ENCODE assay signal across 8 cellular contexts in genomic region chr1:200738733-200739498, GRCh38. TPM values are rescaled to one million over a fixed set of nuclear protein-coding genes. Genes with fewer than 3 reads are reported as not detected.
DNase-seq lines count a peak whose midpoint lies in the region; ATAC-seq and TF ChIP-seq lines count a peak whose summit lies in the region.

CAMSAP2 (plus strand) TSS chr1:200738893; CDS start chr1:200739828, 935 bp downstream.

- intact Hi-C loops in lower lobe of right lung (cut with DNase I) = no loop called here

- no peak within 1 kb of the TSS for H3K27ac Mint-ChIP-seq in activated CD8-positive, alpha-beta T cell treated with anti-CD3 and anti-CD28 coated beads, Interleukin-2, amount 10 ng/mL, durations not matched to agents 7 days and 5 days

- 0 to 1% methylated on average over 75 of the region's 75 CpGs for WGBS in ectodermal cell, 2 experiments

- H3K27ac ChIP-seq in ectodermal cell (ENCODE audit: insufficient read depth, low read depth, low read length, poor library complexity, severe bottlenecking) (peak within 1 kb of the TSS; percentile 97), lower lobe of right lung (peak within 1 kb of the TSS; percentile 100)

- H3K27me3 Mint-ChIP-seq in activated CD8-positive, alpha-beta T cell treated with anti-CD3 and anti-CD28 coated beads, Interleukin-2, amount 10 ng/mL, durations not matched to agents 7 days and 5 days (ENCODE audit: low read depth) = peaks cover 35% of the 10 kb centered on the region

- CTCF ChIA-PET in activated CD8-positive, alpha-beta T cell treated with anti-CD3 and anti-CD28 coated beads, Interleukin-2, amount 10 ng/mL, durations not matched to agents 7 days and 5 days (lab: Charles Lee) = interaction anchor here (1.4 to 1.7 kb wide), 2 partner anchors 8 to 117 kb away, joined by 4 to 7 read pairs; no protein-coding TSS in a partner anchor

- H3K4me1 Mint-ChIP-seq in activated CD8-positive, alpha-beta T cell treated with anti-CD3 and anti-CD28 coated beads, Interleukin-2, amount 10 ng/mL, durations not matched to agents 7 days and 5 days (ENCODE audit: low read depth) = peaks cover 11% of the 10 kb centered on the region

- peak within 1 kb of the TSS; percentile 81 for H3K4me3 Mint-ChIP-seq in activated CD8-positive, alpha-beta T cell treated with anti-CD3 and anti-CD28 coated beads, Interleukin-2, amount 10 ng/mL, durations not matched to agents 7 days and 5 days

- no peaks in the 10 kb centered on the region for H3K27me3 ChIP-seq in ectodermal cell (ENCODE audit: control insufficient read depth, insufficient read depth, low read length, poor library complexity, severe bottlenecking)
- no peaks in the 10 kb centered on the region for H3K27me3 ChIP-seq in lower lobe of right lung (ENCODE audit: low read depth)

- ATAC-seq in GM18907 (IDR thresholded peaks at IDR 0.05; ENCODE audit: unreplicated experiment) (peak; percentile 67), HG03196 (IDR thresholded peaks at IDR 0.05; ENCODE audit: unreplicated experiment) (peak; percentile 52), lower lobe of right lung (peak; percentile 94 to 96)
- peak; percentile 80 for ATAC-seq in activated CD8-positive, alpha-beta T cell treated with anti-CD3 and anti-CD28 coated beads, Interleukin-2, amount 10 ng/mL, durations not matched to agents 7 days and 5 days

- H3K36me3 Mint-ChIP-seq in activated CD8-positive, alpha-beta T cell treated with anti-CD3 and anti-CD28 coated beads, Interleukin-2, amount 10 ng/mL, durations not matched to agents 7 days and 5 days (ENCODE audit: low read depth) = no peaks in the 10 kb centered on the region

- in situ Hi-C loops in ACHN (cut with HindIII; ENCODE audit: low pct_ligation_motif_present, low pct_unique_long_range_greater_than_20kb, low sequenced_read_pairs) = no loop called here

- H3K9me3 ChIP-seq in ectodermal cell (ENCODE audit: control insufficient read depth, low read length) (no peaks in the 10 kb centered on the region), lower lobe of right lung (no peaks in the 10 kb centered on the region)

- H3K4me1 ChIP-seq in ectodermal cell (ENCODE audit: control insufficient read depth, insufficient read depth, low read length) = peaks cover 3% of the 10 kb centered on the region
- H3K4me1 ChIP-seq in lower lobe of right lung = peaks cover 44% of the 10 kb centered on the region

- TF ChIP-seq CTCF in lower lobe of right lung (IDR thresholded peaks at IDR 0.05) = no peak

- H3K4me3 ChIP-seq in ectodermal cell (ENCODE audit: insufficient read depth, low read depth, low read length) (peak within 1 kb of the TSS; percentile 93), lower lobe of right lung (peak within 1 kb of the TSS; percentile 88)

- no peaks in the 10 kb centered on the region for H3K9me3 Mint-ChIP-seq in activated CD8-positive, alpha-beta T cell treated with anti-CD3 and anti-CD28 coated beads, Interleukin-2, amount 10 ng/mL, durations not matched to agents 7 days and 5 days (ENCODE audit: insufficient read depth)

- peak; percentile 95 for DNase-seq in ACHN
- peak; percentile 69 for DNase-seq in NCI-H526 treated with DMSO at 0.1 percent for 48 hours (lab: John Stamatoyannopoulos, UW)
- peak; percentile 48 for DNase-seq in activated CD8-positive, alpha-beta T cell treated with anti-CD3 and anti-CD28 coated beads, Interleukin-2, amount 10 ng/mL, durations not matched to agents 7 days and 5 days
- DNase-seq in lower lobe of right lung = peak; percentile 87
- peak; percentile 19 to 45 for DNase-seq in stimulated activated CD4-positive, alpha-beta T cell treated with anti-CD3 and anti-CD28 coated beads, Interleukin-4, amount 100 ng/mL, for 48 hours (ENCODE audit: low read depth in 2 of 2)

- POLR2A ChIA-PET in activated CD8-positive, alpha-beta T cell treated with anti-CD3 and anti-CD28 coated beads, Interleukin-2, amount 10 ng/mL, durations not matched to agents 7 days and 5 days (lab: Charles Lee) = no interaction called here

- H3K36me3 ChIP-seq in ectodermal cell (ENCODE audit: control insufficient read depth, insufficient read depth, low read length) (no peaks in the 10 kb centered on the region), lower lobe of right lung (no peaks in the 10 kb centered on the region)

RNA-seq across cellular contexts. Expression of gene CAMSAP2, which starts in this region (rescaled TPM):
- total RNA-seq in activated CD8-positive, alpha-beta T cell treated with anti-CD3 and anti-CD28 coated beads, Interleukin-2, amount 10 ng/mL, durations not matched to agents 7 days and 5 days = under 1 TPM in 1 of 2 experiments, not detected in 1; 0.13 TPM
- polyA plus RNA-seq in ectodermal cell (2013, experiment 1 of 4) = 30.0 TPM
- polyA plus RNA-seq in ectodermal cell (2013, experiment 2 of 4) = 34.5 TPM
- polyA plus RNA-seq in ectodermal cell (2013, experiment 3 of 4) = 22.3 TPM
- polyA plus RNA-seq in ectodermal cell (2013, experiment 4 of 4) = 26.6 TPM
- 30.7 TPM for total RNA-seq in lower lobe of right lung

Comparison
In these comparisons a context has a peak if more than half of its experiments do, and no peak if none do; other contexts are left out.
1. Peak in every context shown above with its lines: DNase-seq, ATAC-seq, H3K4me3 ChIP-seq and H3K27ac ChIP-seq.
2. RNA of gene CAMSAP2 (total RNA-seq): 30.7 TPM in lower lobe of right lung (single experiment); 0.13 TPM in activated CD8-positive, alpha-beta T cell treated with anti-CD3 and anti-CD28 coated beads, Interleukin-2, amount 10 ng/mL, durations not matched to agents 7 days and 5 days; every median in the first group is over 10 times any median in the second.
3. Peak in DNase-seq and ATAC-seq in activated CD8-positive, alpha-beta T cell treated with anti-CD3 and anti-CD28 coated beads, Interleukin-2, amount 10 ng/mL, durations not matched to agents 7 days and 5 days; RNA of the gene not detected or under 1 TPM.
4. DNase-seq: peak in every context shown above with its lines; median percentile 95 in ACHN; 87 in lower lobe of right lung; 69 in NCI-H526 treated with DMSO at 0.1 percent for 48 hours; 48 in activated CD8-positive, alpha-beta T cell treated with anti-CD3 and anti-CD28 coated beads, Interleukin-2, amount 10 ng/mL, durations not matched to agents 7 days and 5 days; 32 in stimulated activated CD4-positive, alpha-beta T cell treated with anti-CD3 and anti-CD28 coated beads, Interleukin-4, amount 100 ng/mL, for 48 hours.